ENCODE assay signal across 31 cellular contexts in genomic region chr16:52460652-52461172, GRCh38.
"Had no signal": no experiment of that assay in that cellular context is flagged by ENCODE, and none has a peak within 500 bp of the region (broad histone marks: within the 10 kb centered on the region; RNA-seq: fewer than 3 reads in every experiment).

No MANE protein-coding gene starts in this region.

- H3K36me3 ChIP-seq: breast epithelium, gastrocnemius medialis, right atrium auricular region, thyroid gland, upper lobe of left lung, WERI-Rb-1 had no signal

- H2AFZ ChIP-seq: hepatocyte, parathyroid adenoma had no signal

- H3K4me1 Mint-ChIP-seq: activated T-helper 17 cell treated with anti-CD3 and anti-CD28 coated beads, Interleukin-2, amount 50 U/mL, for 72 hours; naive B cell; nephron progenitor cell; stimulated activated naive B cell treated with anti-CD40 and anti-IgM and Interleukin-4, amounts not matched to agents 10 μg/mL and 1 μg/mL and 100 μg/mL, for 72 hours; T-helper 17 cell had no signal

- H3K79me2 ChIP-seq: hepatocyte, parathyroid adenoma had no signal

- H3K27me3 Mint-ChIP-seq: activated T-helper 17 cell treated with anti-CD3 and anti-CD28 coated beads, Interleukin-2, amount 50 U/mL, for 72 hours; naive B cell; T-helper 17 cell had no signal

- H3K9me3 Mint-ChIP-seq: activated T-cell treated with anti-CD3 and anti-CD28 coated beads, Interleukin-2, amount 50 U/mL, for 4 hours; nephron progenitor cell; stimulated activated naive B cell treated with anti-CD40 and anti-IgM and Interleukin-4, amounts not matched to agents 10 μg/mL and 1 μg/mL and 100 μg/mL, for 72 hours had no signal

- H3K27me3 ChIP-seq: breast epithelium, gastrocnemius medialis, hepatocyte, right atrium auricular region, stomach, thyroid gland, upper lobe of left lung had no signal

- H3K36me3 Mint-ChIP-seq: naive B cell; stimulated activated naive B cell treated with anti-CD40 and anti-IgM and Interleukin-4, amounts not matched to agents 10 μg/mL and 1 μg/mL and 100 μg/mL, for 72 hours had no signal

- H3K4me1 ChIP-seq: breast epithelium, gastrocnemius medialis, parathyroid adenoma, right atrium auricular region, thyroid gland, upper lobe of left lung had no signal

- H3K27ac Mint-ChIP-seq: activated T-helper 17 cell treated with anti-CD3 and anti-CD28 coated beads, Interleukin-2, amount 50 U/mL, for 72 hours; naive B cell; nephron progenitor cell; stimulated activated naive B cell treated with anti-CD40 and anti-IgM and Interleukin-4, amounts not matched to agents 10 μg/mL and 1 μg/mL and 100 μg/mL, for 72 hours; T-helper 17 cell had no signal

- H3K4me3 ChIP-seq: breast epithelium, gastrocnemius medialis, hepatocyte, right atrium auricular region, smooth muscle cell, stomach, thyroid gland, upper lobe of left lung had no signal

- DNase-seq: activated CD4-positive, alpha-beta T cell treated with anti-CD3 and anti-CD28 coated beads for 48 hours; activated CD4-positive, alpha-beta T cell treated with anti-CD3 and anti-CD28 coated beads, Interleukin-2, amount 50 U/mL, for 48 hours; activated CD8-positive, alpha-beta memory T cell treated with anti-CD3 and anti-CD28 coated beads, Interleukin-2, amount 50 U/mL, for 48 hours; activated gamma-delta T cell treated with Interleukin-2 at 50 U/mL for 16 hours; activated naive CD4-positive, alpha-beta T cell treated with anti-CD3 and anti-CD28 coated beads, Interleukin-2, amount 50 U/mL, for 16 hours; activated T-cell treated with anti-CD3 and anti-CD28 coated beads, Interleukin-2, amount 50 U/mL, for 4 hours; amygdala; central memory CD4-positive, alpha-beta T cell; dermis blood vessel endothelial cell; effector CD4-positive, alpha-beta T cell; gastrocnemius medialis; left cardiac atrium; left ventricle myocardium superior; naive B cell; nephron progenitor cell; nucleus accumbens; stimulated activated CD4-positive, alpha-beta T cell treated with anti-CD3 and anti-CD28 coated beads, Interleukin-1b, Interleukin-23, amount 100 ng/mL, for 48 hours; stimulated activated naive B cell treated with anti-CD40 and anti-IgM and Interleukin-4, amounts not matched to agents 10 μg/mL and 1 μg/mL and 100 μg/mL, for 72 hours; stomach; T-helper 17 cell; T1000; thyroid gland; upper lobe of left lung; WERI-Rb-1 had no signal

- H3K4me3 Mint-ChIP-seq: activated T-cell treated with anti-CD3 and anti-CD28 coated beads, Interleukin-2, amount 50 U/mL, for 4 hours; activated T-helper 17 cell treated with anti-CD3 and anti-CD28 coated beads, Interleukin-2, amount 50 U/mL, for 72 hours; naive B cell; nephron progenitor cell; stimulated activated naive B cell treated with anti-CD40 and anti-IgM and Interleukin-4, amounts not matched to agents 10 μg/mL and 1 μg/mL and 100 μg/mL, for 72 hours; T-helper 17 cell had no signal

- H3K27ac ChIP-seq: breast epithelium, gastrocnemius medialis, hepatocyte, parathyroid adenoma, right atrium auricular region, stomach, thyroid gland, upper lobe of left lung, WERI-Rb-1 had no signal

- ATAC-seq: activated CD4-positive, CD25-positive, alpha-beta regulatory T cell treated with anti-CD3 and anti-CD28 coated beads, Interleukin-2, amount 50 U/mL, for 24 hours; activated T-cell treated with anti-CD3 and anti-CD28 coated beads, Interleukin-2, amount 50 U/mL, for 4 hours; activated T-helper 17 cell treated with anti-CD3 and anti-CD28 coated beads, Interleukin-2, amount 50 U/mL, for 72 hours; gastrocnemius medialis; left cardiac atrium; left ventricle myocardium superior; stimulated activated naive B cell treated with anti-CD40 and anti-IgM and Interleukin-4, amounts not matched to agents 10 μg/mL and 1 μg/mL and 100 μg/mL, for 72 hours; T-helper 17 cell had no signal

- H3K4me2 ChIP-seq: hepatocyte, smooth muscle cell had no signal
